ENCODE assay signal across 7 cellular contexts in genomic region chrX:119887721-119888425, GRCh38. TPM values are rescaled to one million over a fixed set of nuclear protein-coding genes. Genes with fewer than 3 reads are reported as not detected.
A peak's percentile ranks its signal among the peaks of the same experiment; 100 is the strongest.
DNase-seq lines count a peak whose midpoint lies in the region; ATAC-seq, FAIRE-seq and TF ChIP-seq lines count a peak whose summit lies in the region.

No MANE protein-coding gene starts in this region.

- H3K4me3 ChIP-seq in Panc1 (ENCODE audit: low read depth in 2 of 2, low read length in 2 of 2), result peak overlapping the region; percentile 59 to 70
- H3K4me3 ChIP-seq in fibroblast of villous mesenchyme (ENCODE audit: low read depth, low read length), result peak overlapping the region; percentile 45

- peak; percentile 82 for FAIRE-seq in GM18507 (lab: Jason Lieb, UNC)

- in situ Hi-C loops in Panc1 (cut with HindIII; ENCODE audit: low pct_unique_long_range_greater_than_20kb, low sequenced_read_pairs), result no loop called here

- H3K36me3 ChIP-seq in Panc1 (ENCODE audit: control insufficient read depth, insufficient read depth, low read length), result no peaks in the 10 kb centered on the region

- POLR2A ChIA-PET in Panc1 (lab: Charles Lee), result interaction anchor here (0.6 kb wide), 1 partner anchor 9 kb away, joined by 3 read pairs; no protein-coding TSS in a partner anchor

- H3K4me1 ChIP-seq in Panc1 (ENCODE audit: control insufficient read depth, insufficient read depth, low read length), result peaks cover 10% of the 10 kb centered on the region

- TF ChIP-seq CTCF in Panc1 (IDR thresholded peaks at IDR 0.05), result peak; percentile 93
- peak; percentile 62 for TF ChIP-seq CTCF in fibroblast of villous mesenchyme (IDR thresholded peaks at IDR 0.05; ENCODE audit: insufficient read depth, low read depth, low read length)

- no peaks in the 10 kb centered on the region for H3K27me3 ChIP-seq in Panc1 (ENCODE audit: control insufficient read depth, insufficient read depth, low read length)

- CTCF ChIA-PET in Panc1 (lab: Charles Lee), result interaction anchor here (0.7 to 1.0 kb wide), 5 partner anchors 8 to 226 kb away, joined by 3 to 7 read pairs (median 3); partner anchors contain the start of genes AKAP14 and RPL39

- no TSS peak for BruUV-seq in Panc1 (replicated peaks; lab: Mats Ljungman, UMichigan)

- ATAC-seq in HG03378 (IDR thresholded peaks at IDR 0.05; ENCODE audit: unreplicated experiment) (peak; percentile 50), Panc1 (peak; percentile 97)

- H3K9me3 ChIP-seq in Panc1 (ENCODE audit: control insufficient read depth, insufficient read depth, low read depth, low read length), result no peaks in the 10 kb centered on the region

- DNase-seq in GM18507 (ENCODE audit: extremely low spot score, insufficient read length, low read depth) (no peak), Panc1 (ENCODE audit: low read depth, low spot score) (no peak), fibroblast of villous mesenchyme (ENCODE audit: low read depth) (peak; percentile 52), non-pigmented ciliary epithelial cell (ENCODE audit: low read depth) (peak; percentile 9), HPDE6-E6E7 (ENCODE audit: extremely low spot score) (no peak)
- DNase-seq in activated T-helper 9 cell treated with anti-CD3 and anti-CD28 coated beads, Interleukin-2, amount 50 U/mL, for 16 hours (ENCODE audit: low read depth), result peak; percentile 36

- intact Hi-C loops in Panc1 (cut with micrococcal nuclease; ENCODE audit: unreplicated experiment), result no loop called here

- no peak overlapping the region for H3K27ac ChIP-seq in Panc1 (ENCODE audit: low read length)

RNA-seq across cellular contexts. Expression of gene AKAP14, which starts 7.8 kb away (rescaled TPM):
- total RNA-seq in Panc1 (2021; ENCODE audit: unreplicated experiment) (0.28 TPM), fibroblast of villous mesenchyme (not detected in 2 replicates)
- polyA plus RNA-seq in Panc1 (2012; ENCODE audit: insufficient read length), result not detected

RNA-seq across cellular contexts. Expression of gene NDUFA1, which starts 16.2 kb away (rescaled TPM):
- total RNA-seq in Panc1 (2021; ENCODE audit: unreplicated experiment) (252 TPM), fibroblast of villous mesenchyme (67.8 and 68.6 TPM in 2 replicates)
- 369 TPM for polyA plus RNA-seq in Panc1 (2012; ENCODE audit: insufficient read length)

RNA-seq across cellular contexts. Expression of gene RNF113A, which starts 16.3 kb away (rescaled TPM):
- total RNA-seq in Panc1 (2021; ENCODE audit: unreplicated experiment) (23.4 TPM), fibroblast of villous mesenchyme (9.1 and 12.9 TPM in 2 replicates)
- polyA plus RNA-seq in Panc1 (2012; ENCODE audit: insufficient read length), result 18.0 TPM

RNA-seq across cellular contexts. Expression of gene UPF3B, which starts 35.1 kb away (rescaled TPM):
- 27.8 TPM for total RNA-seq in Panc1 (2021; ENCODE audit: unreplicated experiment)
- polyA plus RNA-seq in Panc1 (2012; ENCODE audit: insufficient read length), result 25.5 TPM
- 1.3 and 1.7 TPM in 2 replicates for total RNA-seq in fibroblast of villous mesenchyme

RNA-seq across cellular contexts. Expression of gene NKAP, which starts 55.7 kb away (rescaled TPM):
- total RNA-seq in Panc1 (2021; ENCODE audit: unreplicated experiment), result 13.6 TPM
- 8.2 TPM for polyA plus RNA-seq in Panc1 (2012; ENCODE audit: insufficient read length)
- 3.9 and 4.8 TPM in 2 replicates for total RNA-seq in fibroblast of villous mesenchyme

Comparison
In these comparisons a context has a peak if more than half of its experiments do, and no peak if none do; other contexts are left out.
1. DNase-seq: peak in activated T-helper 9 cell treated with anti-CD3 and anti-CD28 coated beads, Interleukin-2, amount 50 U/mL, for 16 hours (single experiment), fibroblast of villous mesenchyme (single experiment) and non-pigmented ciliary epithelial cell (single experiment); none in GM18507 (single experiment), Panc1 (single experiment) and HPDE6-E6E7 (single experiment).